13 cellular contexts compared by ENCODE assay signal in genomic region chr22:22425366-22425765, GRCh38.
"Had no signal": no experiment of that assay in that cellular context is flagged by ENCODE, and none has a peak within 500 bp of the region (broad histone marks: within the 10 kb centered on the region; RNA-seq: fewer than 3 reads in every experiment).

No MANE protein-coding gene starts in this region.

- H3K27me3 ChIP-seq: breast epithelium had no signal

- H3K27ac ChIP-seq: breast epithelium, parathyroid adenoma had no signal

- H2AFZ ChIP-seq: parathyroid adenoma had no signal

- H3K4me1 ChIP-seq: breast epithelium, parathyroid adenoma had no signal

- FAIRE-seq: kidney had no signal

- DNase-seq: activated CD4-positive, alpha-beta T cell treated with anti-CD3 and anti-CD28 coated beads for 1 hour; activated CD4-positive, alpha-beta T cell treated with anti-CD3 and anti-CD28 coated beads, Interleukin-2, amount 50 U/mL, for 48 hours; activated effector memory CD4-positive, alpha-beta T cell treated with anti-CD3 and anti-CD28 coated beads, Interleukin-2, amount 50 U/mL, for 16 hours; activated T-cell treated with anti-CD3 and anti-CD28 coated beads, Interleukin-2, amount 50 U/mL, for 4 hours; dermis blood vessel endothelial cell; endodermal cell; erythroblast; kidney had no signal

- H3K9me3 ChIP-seq: breast epithelium had no signal

- ATAC-seq: activated naive CD4-positive, alpha-beta T cell treated with anti-CD3 and anti-CD28 coated beads, Interleukin-2, amount 50 U/mL, for 72 hours; activated T-cell treated with anti-CD3 and anti-CD28 coated beads, Interleukin-2, amount 50 U/mL, for 4 hours; stimulated activated effector memory CD8-positive, alpha-beta T cell treated with anti-CD3 and anti-CD28 coated beads, Interleukin-12 subunit alpha, Interleukin-12 subunit beta, amount 100 ng/mL, for 72 hours had no signal

- H3K4me2 ChIP-seq: smooth muscle cell had no signal

- H3K9ac ChIP-seq: parathyroid adenoma had no signal

- H3K79me2 ChIP-seq: parathyroid adenoma had no signal

- H3K4me3 ChIP-seq: breast epithelium, smooth muscle cell had no signal

- H3K36me3 ChIP-seq: breast epithelium had no signal
